In the genomic region with DNA sequence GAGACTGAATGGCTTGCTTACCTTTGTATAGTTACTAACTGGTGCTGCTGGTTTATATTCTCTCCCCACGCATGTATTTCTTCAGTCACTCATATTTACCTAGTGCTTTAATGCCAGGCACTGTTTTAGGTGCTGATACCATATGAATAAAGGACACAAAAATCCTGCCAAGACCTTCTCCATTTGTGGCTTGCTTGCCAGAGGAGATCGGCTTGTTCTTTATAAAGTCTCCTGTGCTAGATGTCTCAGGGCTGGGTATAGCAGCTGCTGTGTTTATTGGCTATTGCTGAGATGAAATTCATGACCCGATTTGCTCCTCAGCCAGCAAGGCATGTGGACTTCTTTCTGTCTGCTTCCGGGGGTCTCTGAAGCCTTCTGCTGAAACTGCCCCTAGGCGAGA, we compare ENCODE assay signal across 11 cellular contexts. TPM values are rescaled to one million over a fixed set of nuclear protein-coding genes. Genes with fewer than 3 reads are reported as not detected.
DNase-seq lines count a peak whose midpoint lies in the region; ATAC-seq, FAIRE-seq and TF ChIP-seq lines count a peak whose summit lies in the region.
"Had no signal": no experiment of that assay in that cellular context is flagged by ENCODE, and none has a peak within 500 bp of the region (broad histone marks: within the 10 kb centered on the region; RNA-seq: fewer than 3 reads in every experiment).

No MANE protein-coding gene starts in this region.

- peaks cover 20% of the 10 kb centered on the region for H3K4me1 Mint-ChIP-seq in activated T-cell treated with anti-CD3 and anti-CD28 coated beads, Interleukin-2, amount 50 U/mL, for 4 hours (ENCODE audit: low read depth)

- H3K9me2 ChIP-seq in OCI-LY1 (ENCODE audit: low read depth, low read length) = no peaks in the 10 kb centered on the region

- CTCF ChIA-PET in A673 (lab: Charles Lee) = no interaction called here

- POLR2A ChIA-PET in A673 (lab: Charles Lee; ENCODE audit: low non-redundant PET) = interaction anchor here (0.6 kb wide), 1 partner anchor 16 kb away, joined by 3 read pairs; no protein-coding TSS in a partner anchor

- no peak overlapping the region; the same call in 1 of the 2 replicates for H3K4me2 ChIP-seq in OCI-LY1 (ENCODE audit: low read length)

- no peaks in the 10 kb centered on the region for H3K79me2 ChIP-seq in OCI-LY1 (ENCODE audit: insufficient read depth, low read length)

- peak overlapping the region; percentile 8; the same call in 1 of the 2 replicates for H3K9ac ChIP-seq in OCI-LY1 (ENCODE audit: low read length)

- peaks cover 41% of the 10 kb centered on the region for H3K36me3 ChIP-seq in A673 (ENCODE audit: insufficient read depth, low read length, poor library complexity, severe bottlenecking)
- peaks cover 94% of the 10 kb centered on the region for H3K36me3 ChIP-seq in OCI-LY1 (ENCODE audit: insufficient read depth, low read length)
- H3K36me3 ChIP-seq in pancreas = no peaks in the 10 kb centered on the region

- no peak overlapping the region for H2AFZ ChIP-seq in OCI-LY1 (ENCODE audit: low read length)

- H3K4me3 ChIP-seq in A673 (ENCODE audit: low read depth, low read length, poor library complexity, severe bottlenecking) = no peak overlapping the region
- H3K4me3 ChIP-seq in OCI-LY1 (ENCODE audit: low read depth, low read length, poor library complexity, severe bottlenecking) = no peak overlapping the region
- H3K4me3 ChIP-seq in pancreas = no peak overlapping the region

- WGBS in pancreas, 2 donors = 29 to 30% methylated on average over 5 of the region's 5 CpGs

- no peaks in the 10 kb centered on the region for H3K27me3 ChIP-seq in A673 (replicated peaks; ENCODE audit: insufficient read depth, low read depth, low read length, poor library complexity)
- H3K27me3 ChIP-seq in OCI-LY1 (ENCODE audit: insufficient read depth, low read length) = no peaks in the 10 kb centered on the region
- H3K27me3 ChIP-seq in pancreas = no peaks in the 10 kb centered on the region

- H3K9me3 ChIP-seq in A673 (ENCODE audit: low read depth, low read length, poor library complexity, severe bottlenecking) = no peaks in the 10 kb centered on the region
- H3K9me3 ChIP-seq in OCI-LY1 (ENCODE audit: low read length) = no peaks in the 10 kb centered on the region
- no peaks in the 10 kb centered on the region for H3K9me3 ChIP-seq in pancreas

- H3F3A ChIP-seq in OCI-LY1 (ENCODE audit: insufficient read depth, low read length) = no peaks in the 10 kb centered on the region

- H3K4me3 Mint-ChIP-seq in activated T-cell treated with anti-CD3 and anti-CD28 coated beads, Interleukin-2, amount 50 U/mL, for 4 hours = no peak overlapping the region
- H3K4me3 Mint-ChIP-seq: activated T-cell treated with anti-CD3 and anti-CD28 coated beads, Interleukin-2, amount 50 U/mL, for 72 hours had no signal

- FAIRE-seq in pancreas (lab: Jason Lieb, UNC) = no peak
- FAIRE-seq: RCC 7860 had no signal

- no peaks in the 10 kb centered on the region for H3K27me3 Mint-ChIP-seq in activated T-cell treated with anti-CD3 and anti-CD28 coated beads, Interleukin-2, amount 50 U/mL, for 4 hours (ENCODE audit: low read depth)

- peaks cover 54% of the 10 kb centered on the region for H3K36me3 Mint-ChIP-seq in activated T-cell treated with anti-CD3 and anti-CD28 coated beads, Interleukin-2, amount 50 U/mL, for 4 hours (ENCODE audit: insufficient read depth)

- TF ChIP-seq CTCF in A673 (conservative IDR thresholded peaks at IDR 0.05; ENCODE audit: low read depth, low read length) = no peak
- no peak for TF ChIP-seq CTCF in OCI-LY1 (IDR thresholded peaks at IDR 0.05; ENCODE audit: low read length)
- no peak for TF ChIP-seq CTCF in pancreas (IDR thresholded peaks at IDR 0.05)

- H3K9me3 Mint-ChIP-seq in activated T-cell treated with anti-CD3 and anti-CD28 coated beads, Interleukin-2, amount 50 U/mL, for 4 hours = no peaks in the 10 kb centered on the region
- H3K9me3 Mint-ChIP-seq: activated T-cell treated with anti-CD3 and anti-CD28 coated beads, Interleukin-2, amount 50 U/mL, for 72 hours had no signal

- H3K27ac ChIP-seq in A673 (ENCODE audit: low read depth, low read length, poor library complexity, severe bottlenecking) (peak overlapping the region; percentile 81), OCI-LY1 (ENCODE audit: low read depth, low read length, poor library complexity, severe bottlenecking) (peak overlapping the region; percentile 71), pancreas (peak overlapping the region; percentile 59 to 94 (median 76))

- DNase-seq in A673 (ENCODE audit: low spot score) (no peak), left cardiac atrium (no peak), pancreas (no peak), C1 segment of cervical spinal cord (lab: John Stamatoyannopoulos, UW) (no peak), medulla oblongata (ENCODE audit: extremely low spot score) (no peak), activated gamma-delta T cell treated with Interleukin-2 at 50 U/mL for 16 hours (no peak)
- no peak for DNase-seq in activated T-cell treated with anti-CD3 and anti-CD28 coated beads, Interleukin-2, amount 50 U/mL, for 4 hours
- DNase-seq: activated T-cell treated with anti-CD3 and anti-CD28 coated beads, Interleukin-2, amount 50 U/mL, for 72 hours; effector memory CD4-positive, alpha-beta T cell had no signal

- peak; percentile 31 to 38 for ATAC-seq in left cardiac atrium
- ATAC-seq in pancreas = peak; percentile 24 to 39 (median 35)
- ATAC-seq in activated T-cell treated with anti-CD3 and anti-CD28 coated beads, Interleukin-2, amount 50 U/mL, for 4 hours = no peak
- ATAC-seq: activated T-cell treated with anti-CD3 and anti-CD28 coated beads, Interleukin-2, amount 50 U/mL, for 72 hours had no signal

- H3K4me1 ChIP-seq in A673 (ENCODE audit: insufficient read depth, low read length, poor library complexity, severe bottlenecking) = peaks cover 16% of the 10 kb centered on the region
- peaks cover 40% of the 10 kb centered on the region for H3K4me1 ChIP-seq in OCI-LY1 (ENCODE audit: insufficient read depth, low read length, severe bottlenecking)
- H3K4me1 ChIP-seq in pancreas = peaks cover 0 to 21% (median 0%) of the 10 kb centered on the region in 3 donors

- no TSS peak for BruUV-seq in A673 (replicated peaks; lab: Mats Ljungman, UMichigan)

- H4K20me1 ChIP-seq in OCI-LY1 (ENCODE audit: insufficient read depth, low read length) = no peaks in the 10 kb centered on the region

- intact Hi-C loops in A673 (cut with micrococcal nuclease; ENCODE audit: unreplicated experiment) = no loop called here
- intact Hi-C loops in left cardiac atrium (cut with DNase I) = loop anchor here in 1 of 2 donors (5.0 kb wide), 1 partner anchor 45 kb away; the partner anchor contains the start of gene ST6GAL1
- intact Hi-C loops in pancreas (cut with DNase I) = no loop called here

RNA-seq across cellular contexts. Expression of gene ST6GAL1, which starts 46.5 kb away (rescaled TPM):
- 74.2 and 78.3 TPM in 2 replicates for total RNA-seq in A673 (2021)
- total RNA-seq in left cardiac atrium = 10 to 100 TPM; 46.6 to 67.1 TPM
- total RNA-seq in pancreas = 10 to 100 TPM in 3 of 6 donors, 1 to 10 TPM in 3; 5.9 to 36.6 (median 9.3) TPM
- 1 to 10 TPM; 4.8 to 9.1 TPM for polyA plus RNA-seq in pancreas
- total RNA-seq in activated T-cell treated with anti-CD3 and anti-CD28 coated beads, Interleukin-2, amount 50 U/mL, for 4 hours = 100 to 1,000 TPM; 105 to 116 (median 112) TPM

Comparison
In these comparisons a context has a peak if more than half of its experiments do, and no peak if none do; other contexts are left out.
1. ATAC-seq: peak in left cardiac atrium (2 of 2) and pancreas (4 of 4); none in activated T-cell treated with anti-CD3 and anti-CD28 coated beads, Interleukin-2, amount 50 U/mL, for 4 hours (0 of 2).
2. Peak in every context shown above with its lines, with median percentiles within 50 percentile points of each other: H3K27ac ChIP-seq.